Comparison of ENCODE assay signal across 9 cellular contexts in genomic region chr19:47109177-47109540, GRCh38. TPM values are rescaled to one million over a fixed set of nuclear protein-coding genes. Genes with fewer than 3 reads are reported as not detected.
A peak's percentile ranks its signal among the peaks of the same experiment; 100 is the strongest.
DNase-seq lines count a peak whose midpoint lies in the region; ATAC-seq and TF ChIP-seq lines count a peak whose summit lies in the region.
"Had no signal": no experiment of that assay in that cellular context is flagged by ENCODE, and none has a peak within 500 bp of the region (broad histone marks: within the 10 kb centered on the region; RNA-seq: fewer than 3 reads in every experiment).

No MANE protein-coding gene starts in this region.

- H3K4me3 ChIP-seq in RWPE2 (ENCODE audit: severe bottlenecking) (no peak overlapping the region), esophagus (ENCODE audit: low read depth in 1 of 2, low read length in 2 of 2) (no peak overlapping the region), prostate gland (no peak overlapping the region)

- peaks cover 34% of the 10 kb centered on the region for H3K36me3 ChIP-seq in RWPE2 (ENCODE audit: low read depth)
- H3K36me3 ChIP-seq in esophagus (ENCODE audit: control insufficient read depth in 2 of 2, insufficient read depth in 2 of 2, low read length in 1 of 2): no peaks in the 10 kb centered on the region
- H3K36me3 ChIP-seq in prostate gland: no peaks in the 10 kb centered on the region

- H3K27ac ChIP-seq in RWPE2 (ENCODE audit: poor library complexity, severe bottlenecking): peak overlapping the region; percentile 94
- peak overlapping the region; percentile 90 to 100 for H3K27ac ChIP-seq in esophagus (ENCODE audit: low read depth in 2 of 2, low read length in 1 of 2)
- H3K27ac ChIP-seq in prostate gland: peak overlapping the region; percentile 100

- H3K4me1 ChIP-seq in RWPE2 (ENCODE audit: insufficient read depth, poor library complexity, severe bottlenecking) (peaks cover 33% of the 10 kb centered on the region), esophagus (ENCODE audit: control insufficient read depth in 2 of 2, insufficient read depth in 2 of 2, low read length in 1 of 2) (peaks cover 0 to 5% of the 10 kb centered on the region in 2 donors), prostate gland (replicated peaks) (peaks cover 2% of the 10 kb centered on the region)

- no peak for TF ChIP-seq POLR2A in prostate gland (IDR thresholded peaks at IDR 0.05)

- DNase-seq in DMS114 treated with DMSO at 0.1 percent for 48 hours (lab: John Stamatoyannopoulos, UW; ENCODE audit: unreplicated experiment): peak; percentile 32
- DNase-seq in RWPE2 (ENCODE audit: low spot score): no peak
- no peak for DNase-seq in prostate gland (ENCODE audit: low spot score)
- no peak for DNase-seq in NCI-H2196 treated with DMSO at 0.1 percent for 48 hours (lab: John Stamatoyannopoulos, UW; ENCODE audit: unreplicated experiment)
- no peak for DNase-seq in cortex of kidney (lab: John Stamatoyannopoulos, UW)
- no peak for DNase-seq in iPS-NIHi7 (ENCODE audit: extremely low spot score)

- TF ChIP-seq CTCF in RWPE2 (IDR thresholded peaks at IDR 0.05; ENCODE audit: poor library complexity, severe bottlenecking) (no peak), prostate gland (IDR thresholded peaks at IDR 0.05) (no peak)

- ATAC-seq in RWPE2 (ENCODE audit: low read depth) (no peak), HG02571 (IDR thresholded peaks at IDR 0.05; ENCODE audit: unreplicated experiment) (no peak)
- ATAC-seq: left colon had no signal

- H3K9me3 ChIP-seq in RWPE2 (ENCODE audit: severe bottlenecking) (no peaks in the 10 kb centered on the region), esophagus (ENCODE audit: control insufficient read depth in 2 of 2, insufficient read depth in 1 of 2, low read depth in 1 of 2, low read length in 1 of 2) (no peaks in the 10 kb centered on the region), prostate gland (no peaks in the 10 kb centered on the region)

- 20 to 24% methylated on average over 2 of the region's 2 CpGs for WGBS in esophagus, 2 donors
- WGBS in prostate gland: 11% methylated on average over 2 of the region's 2 CpGs

- H3K27me3 ChIP-seq in RWPE2 (ENCODE audit: insufficient read depth, poor library complexity, severe bottlenecking): no peaks in the 10 kb centered on the region
- H3K27me3 ChIP-seq in esophagus (ENCODE audit: control insufficient read depth in 1 of 2, insufficient read depth in 2 of 2, low read length in 2 of 2): no peaks in the 10 kb centered on the region
- no peaks in the 10 kb centered on the region for H3K27me3 ChIP-seq in prostate gland (replicated peaks; ENCODE audit: insufficient read depth)

- intact Hi-C loops in prostate gland (cut with DNase I): loop anchor here (5.0 kb wide), 1 partner anchor 247 kb away; the partner anchor contains the start of gene ARHGAP35

RNA-seq across cellular contexts. Expression of gene ZC3H4, which starts 4.4 kb away (rescaled TPM):
- 10 to 100 TPM in 1 of 2 donors, 1 to 10 TPM in 1; 8.4 to 13.5 TPM for polyA plus RNA-seq in esophagus
- 10 to 100 TPM; 35.3 to 49.1 TPM for total RNA-seq in prostate gland

RNA-seq across cellular contexts. Expression of gene SAE1, which starts 21.5 kb away (rescaled TPM):
- polyA plus RNA-seq in esophagus: 10 to 100 TPM; 17.1 to 53.4 TPM
- total RNA-seq in prostate gland: 10 to 100 TPM; 48.4 to 73.0 TPM
